Comparison of ENCODE assay signal across 8 cellular contexts in the genomic region with DNA sequence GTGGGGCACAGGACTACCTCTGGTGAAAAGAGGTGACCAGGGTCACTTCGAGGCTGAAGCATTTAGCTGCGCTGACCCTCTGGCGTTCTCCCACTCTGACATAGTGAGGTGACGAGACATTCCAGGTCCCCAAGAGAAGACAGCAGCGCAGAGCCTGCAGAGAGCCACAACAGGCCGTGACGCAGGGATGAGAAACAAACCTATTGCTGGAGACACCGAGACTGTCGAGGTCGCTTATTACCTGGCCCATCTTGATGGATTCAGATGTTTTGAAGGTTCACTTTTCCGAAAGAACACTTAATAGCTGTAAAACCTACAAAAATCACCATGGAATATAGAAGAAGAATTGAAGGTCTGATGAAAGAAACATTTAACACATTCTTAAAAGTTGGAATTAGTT.
"Had no signal": no experiment of that assay in that cellular context is flagged by ENCODE, and none has a peak within 500 bp of the region (broad histone marks: within the 10 kb centered on the region; RNA-seq: fewer than 3 reads in every experiment).

No MANE protein-coding gene starts in this region.

- H3K27ac ChIP-seq: GM23248 had no signal

- ATAC-seq: GM23338, HCT116 had no signal

- H3K36me3 ChIP-seq: HAP-1 had no signal

- H3K9me3 Mint-ChIP-seq: GM23338 had no signal

- H3K4me1 Mint-ChIP-seq: GM23338 had no signal

- H2AFZ ChIP-seq: GM23248, GM23338 had no signal

- H3K4me3 Mint-ChIP-seq: GM23338, HFFc6 had no signal

- H3K9ac ChIP-seq: GM23248 had no signal

- DNase-seq: GM23248, GOT3, H7, HCEC 1CT, HFFc6 had no signal

- H3K4me2 ChIP-seq: GM23338 had no signal

- H3K27ac Mint-ChIP-seq: GM23338, HFFc6 had no signal

- H3K4me1 ChIP-seq: HAP-1 had no signal

- H3K9me3 ChIP-seq: HAP-1 had no signal

- H3K4me3 ChIP-seq: GM23248, GM23338, HAP-1 had no signal
